ENCODE assay signal across 19 cellular contexts in the genomic region with DNA sequence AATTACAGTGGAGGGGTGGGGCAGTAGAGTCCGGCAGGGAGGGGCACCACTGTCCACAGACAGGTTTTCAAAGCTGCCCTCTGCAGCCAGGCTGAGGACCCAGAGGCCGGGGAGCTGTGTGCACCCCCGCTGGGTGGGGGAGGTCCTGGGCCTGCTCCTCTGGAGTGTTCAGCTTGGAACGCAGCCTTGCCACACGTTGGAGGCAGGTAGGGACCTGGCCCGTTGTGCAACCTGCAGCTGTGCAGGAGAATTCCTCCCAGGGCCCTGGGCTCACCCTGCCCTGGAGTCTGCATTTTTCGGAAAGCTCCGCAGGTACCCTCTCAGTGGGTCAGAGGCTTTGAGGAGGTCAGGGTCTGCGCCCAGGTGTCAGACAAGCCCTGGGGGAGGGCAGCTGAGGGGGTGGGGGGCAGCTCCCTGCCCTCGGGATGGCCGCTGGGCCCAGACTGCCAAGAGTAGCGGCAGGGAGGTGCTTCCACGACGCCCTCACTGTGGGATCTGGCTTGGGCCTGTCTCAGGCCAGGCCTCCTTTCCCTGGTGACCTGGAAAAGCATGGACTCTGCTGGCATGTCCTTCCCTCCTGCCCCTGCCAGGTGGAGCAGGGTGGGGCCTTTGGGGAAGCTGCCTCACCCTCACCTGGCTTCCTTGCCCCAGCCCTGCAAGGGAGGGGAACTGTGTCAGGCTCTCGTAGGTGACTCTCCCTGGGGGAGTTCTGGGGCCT. TPM values are rescaled to one million over a fixed set of nuclear protein-coding genes. Genes with fewer than 3 reads are reported as not detected.
DNase-seq lines count a peak whose midpoint lies in the region; ATAC-seq, FAIRE-seq and TF ChIP-seq lines count a peak whose summit lies in the region.
"Had no signal": no experiment of that assay in that cellular context is flagged by ENCODE, and none has a peak within 500 bp of the region (broad histone marks: within the 10 kb centered on the region; RNA-seq: fewer than 3 reads in every experiment).

No MANE protein-coding gene starts in this region.

- H3K4me3 Mint-ChIP-seq in GM23338 = no peak overlapping the region
- no peak overlapping the region for H3K4me3 Mint-ChIP-seq in CD8-positive, alpha-beta T cell
- H3K4me3 Mint-ChIP-seq: activated naive CD4-positive, alpha-beta T cell treated with anti-CD3 and anti-CD28 coated beads for 36 hours; IgD-negative memory B cell; naive thymus-derived CD8-positive, alpha-beta T cell had no signal

- H3K27me3 ChIP-seq in GM23338 (ENCODE audit: insufficient read depth) = no peaks in the 10 kb centered on the region
- no peaks in the 10 kb centered on the region for H3K27me3 ChIP-seq in body of pancreas
- no peaks in the 10 kb centered on the region for H3K27me3 ChIP-seq in keratinocyte (ENCODE audit: control insufficient read depth, extremely low read depth, insufficient read depth, low read length)
- H3K27me3 ChIP-seq in psoas muscle (ENCODE audit: insufficient read depth in 3 of 3, low read length in 2 of 3) = no peaks in the 10 kb centered on the region
- H3K27me3 ChIP-seq in CD8-positive, alpha-beta T cell (ENCODE audit: insufficient read depth, low read length) = no peaks in the 10 kb centered on the region

- CTCF ChIA-PET in CD8-positive, alpha-beta T cell (lab: Charles Lee) = interaction anchor here (1.2 kb wide), 1 partner anchor 87 kb away, joined by 3 read pairs; no protein-coding TSS in a partner anchor
- CTCF ChIA-PET in HEK293T (lab: Yijun Ruan, JAX) = interaction anchor here (0.6 kb wide), 1 partner anchor 12 kb away, joined by 3 read pairs; no protein-coding TSS in a partner anchor

- H3K79me2 ChIP-seq in GM23338 (replicated peaks; ENCODE audit: insufficient read depth) (peaks cover 65% of the 10 kb centered on the region), keratinocyte (ENCODE audit: control insufficient read depth, insufficient read depth, low read length) (peaks cover 38% of the 10 kb centered on the region)

- H3K9me2 ChIP-seq in GM23338 (ENCODE audit: insufficient read depth) = no peaks in the 10 kb centered on the region

- TF ChIP-seq POLR2A in body of pancreas (IDR thresholded peaks at IDR 0.05) = no peak

- H3K9me1 ChIP-seq in keratinocyte (ENCODE audit: control insufficient read depth, extremely low read depth, insufficient read depth, low read length) = peaks cover 12% of the 10 kb centered on the region

- H3K27me3 Mint-ChIP-seq in GM23338 (ENCODE audit: insufficient read depth, low read depth, poor library complexity) = peaks cover 8% of the 10 kb centered on the region
- no peaks in the 10 kb centered on the region for H3K27me3 Mint-ChIP-seq in CD8-positive, alpha-beta T cell (ENCODE audit: low read depth)
- H3K27me3 Mint-ChIP-seq: IgD-negative memory B cell; naive thymus-derived CD8-positive, alpha-beta T cell had no signal

- H3K4me1 Mint-ChIP-seq in GM23338 = peaks cover 11% of the 10 kb centered on the region
- no peaks in the 10 kb centered on the region for H3K4me1 Mint-ChIP-seq in CD8-positive, alpha-beta T cell (ENCODE audit: low read depth)
- H3K4me1 Mint-ChIP-seq: IgD-negative memory B cell had no signal

- peak; percentile 41 for ATAC-seq in GM23338
- ATAC-seq in body of pancreas = peak; percentile 66
- no peak for ATAC-seq in psoas muscle
- no peak for ATAC-seq in CD8-positive, alpha-beta T cell
- no peak for ATAC-seq in GM18873 (IDR thresholded peaks at IDR 0.05; ENCODE audit: low FRiP score, unreplicated experiment)
- ATAC-seq: naive thymus-derived CD8-positive, alpha-beta T cell had no signal

- no peaks in the 10 kb centered on the region for H3K36me3 Mint-ChIP-seq in GM23338 (ENCODE audit: low read depth)
- H3K36me3 Mint-ChIP-seq in CD8-positive, alpha-beta T cell = no peaks in the 10 kb centered on the region
- H3K36me3 Mint-ChIP-seq: IgD-negative memory B cell; naive thymus-derived CD8-positive, alpha-beta T cell had no signal

- H3K9me3 ChIP-seq in body of pancreas (no peaks in the 10 kb centered on the region), keratinocyte (ENCODE audit: control insufficient read depth, low read depth, low read length) (no peaks in the 10 kb centered on the region), psoas muscle (no peaks in the 10 kb centered on the region)
- H3K9me3 ChIP-seq in CD8-positive, alpha-beta T cell (ENCODE audit: low read length) = no peaks in the 10 kb centered on the region
- H3K9me3 ChIP-seq: left ventricle myocardium inferior had no signal

- H3K9ac ChIP-seq in keratinocyte (ENCODE audit: control insufficient read depth, extremely low read depth, insufficient read depth, low read length) = peak overlapping the region; percentile 68

- peak; percentile 33 for DNase-seq in GM23338 (ENCODE audit: low spot score)
- DNase-seq in body of pancreas = peak; percentile 63 to 83 (median 78)
- DNase-seq in keratinocyte (ENCODE audit: low read depth, low spot score) = no peak
- DNase-seq in psoas muscle = no peak
- DNase-seq in CD8-positive, alpha-beta T cell = no peak
- DNase-seq in HEK293T (ENCODE audit: extremely low spot score) = no peak
- DNase-seq in NCI-H2227 treated with DMSO at 0.1 percent for 48 hours (lab: John Stamatoyannopoulos, UW) = no peak
- DNase-seq: activated CD4-positive, alpha-beta T cell treated with anti-CD3 and anti-CD28 coated beads for 4 hours; activated CD8-positive, alpha-beta memory T cell treated with anti-CD3 and anti-CD28 coated beads, Interleukin-2, amount 50 U/mL, for 48 hours; activated naive CD4-positive, alpha-beta T cell treated with anti-CD3 and anti-CD28 coated beads for 36 hours; dermis blood vessel endothelial cell; left ventricle myocardium inferior; naive thymus-derived CD8-positive, alpha-beta T cell; NCI-H1105; NCI-H345; SIG-M5; stimulated activated naive CD4-positive, alpha-beta T cell treated with Interleukin-2 at 50 U/mL for 16 hours had no signal

- no peaks in the 10 kb centered on the region; the same call in none of the 2 replicates for H4K20me1 ChIP-seq in GM23338 (replicated peaks; ENCODE audit: insufficient read depth)
- peaks cover 15% of the 10 kb centered on the region for H4K20me1 ChIP-seq in keratinocyte (ENCODE audit: control insufficient read depth, extremely low read depth, insufficient read depth, low read length)

- no peak overlapping the region for H2AFZ ChIP-seq in GM23338
- no peak overlapping the region for H2AFZ ChIP-seq in keratinocyte (ENCODE audit: control insufficient read depth, low read length)

- POLR2A ChIA-PET in CD8-positive, alpha-beta T cell (lab: Charles Lee) = interaction anchor here (0.6 kb wide), 1 partner anchor 208 kb away, joined by 4 read pairs; no protein-coding TSS in a partner anchor
- POLR2A ChIA-PET in HEK293T (lab: Yijun Ruan, JAX) = no interaction called here

- dilution Hi-C loops in keratinocyte (cut with MboI; ENCODE audit: extremely low pct_ligation_motif_present, low sequenced_read_pairs) = no loop called here

- peak; percentile 92 for FAIRE-seq in keratinocyte (lab: Jason Lieb, UNC)

- intact Hi-C loops in body of pancreas (cut with DNase I) (no loop called here), psoas muscle (cut with DNase I) (no loop called here)
- intact Hi-C loops in CD8-positive, alpha-beta T cell (cut with DNase I, micrococcal nuclease) = no loop called here

- TF ChIP-seq CTCF in GM23338 (conservative IDR thresholded peaks at IDR 0.05; ENCODE audit: low read depth in 2 of 2) (no peak), body of pancreas (IDR thresholded peaks at IDR 0.05) (no peak), keratinocyte (optimal IDR thresholded peaks at IDR 0.05 in 1 of 3, IDR thresholded peaks at IDR 0.05 in 1 of 3, conservative IDR thresholded peaks at IDR 0.05 in 1 of 3; ENCODE audit: extremely low read depth in 1 of 3, insufficient read depth in 2 of 3, low read length in 3 of 3) (no peak), psoas muscle (IDR thresholded peaks at IDR 0.05) (no peak)
- no peak for TF ChIP-seq CTCF in CD8-positive, alpha-beta T cell (IDR thresholded peaks at IDR 0.05)

- no peaks in the 10 kb centered on the region for H3K4me1 ChIP-seq in GM23338 (ENCODE audit: insufficient read depth)
- H3K4me1 ChIP-seq in body of pancreas = peaks cover 74% of the 10 kb centered on the region
- peaks cover 77% of the 10 kb centered on the region for H3K4me1 ChIP-seq in keratinocyte (ENCODE audit: control insufficient read depth, extremely low read depth, insufficient read depth, low read length)
- peaks cover 100% of the 10 kb centered on the region for H3K4me1 ChIP-seq in psoas muscle
- no peaks in the 10 kb centered on the region for H3K4me1 ChIP-seq in CD8-positive, alpha-beta T cell (ENCODE audit: insufficient read depth, low read length)

- H3K36me3 ChIP-seq in GM23338 (ENCODE audit: insufficient read depth) = no peaks in the 10 kb centered on the region
- no peaks in the 10 kb centered on the region for H3K36me3 ChIP-seq in body of pancreas (replicated peaks in 1 of 2; ENCODE audit: insufficient read depth in 1 of 2, low read depth in 2 of 2)
- no peaks in the 10 kb centered on the region for H3K36me3 ChIP-seq in keratinocyte (ENCODE audit: control insufficient read depth in 2 of 2, extremely low read depth in 1 of 2, insufficient read depth in 2 of 2, low read length in 2 of 2)
- no peaks in the 10 kb centered on the region for H3K36me3 ChIP-seq in psoas muscle (ENCODE audit: insufficient read depth in 1 of 2, low read depth in 1 of 2)
- H3K36me3 ChIP-seq in CD8-positive, alpha-beta T cell (ENCODE audit: insufficient read depth, low read length) = no peaks in the 10 kb centered on the region
- H3K36me3 ChIP-seq: left ventricle myocardium inferior had no signal

- WGBS in body of pancreas, 2 donors = 30 to 33% methylated on average over 1 to 15 of the region's 15 CpGs
- WGBS in psoas muscle, 3 donors = 72 to 81% (median 74%) methylated on average over 11 to 15 of the region's 15 CpGs

- H3K4me3 ChIP-seq in GM23338 (no peak overlapping the region), body of pancreas (no peak overlapping the region), keratinocyte (ENCODE audit: control insufficient read depth in 2 of 3, extremely low read depth in 1 of 3, insufficient read depth in 2 of 3, low read depth in 1 of 3, low read length in 3 of 3) (peak overlapping the region in 1 of 3 experiments; percentile 6), psoas muscle (no peak overlapping the region)
- H3K4me3 ChIP-seq in CD8-positive, alpha-beta T cell (ENCODE audit: low read depth, low read length) = no peak overlapping the region
- H3K4me3 ChIP-seq: left ventricle myocardium inferior had no signal

- H3K27ac ChIP-seq in GM23338 (ENCODE audit: low read depth) = no peak overlapping the region
- H3K27ac ChIP-seq in body of pancreas = peak overlapping the region; percentile 45 to 70 (median 60)
- H3K27ac ChIP-seq in keratinocyte (ENCODE audit: control insufficient read depth, insufficient read depth, low read length) = peak overlapping the region; percentile 72
- H3K27ac ChIP-seq in psoas muscle = peak overlapping the region; percentile 16
- H3K27ac ChIP-seq in CD8-positive, alpha-beta T cell (ENCODE audit: low read depth, low read length) = no peak overlapping the region
- H3K27ac ChIP-seq: left ventricle myocardium inferior had no signal

- H3K4me2 ChIP-seq in GM23338 = no peak overlapping the region
- peak overlapping the region; percentile 61 for H3K4me2 ChIP-seq in keratinocyte (ENCODE audit: control insufficient read depth, extremely low read depth, insufficient read depth, low read depth, low read length)

- H3K9me3 Mint-ChIP-seq in GM23338 = no peaks in the 10 kb centered on the region
- no peaks in the 10 kb centered on the region for H3K9me3 Mint-ChIP-seq in CD8-positive, alpha-beta T cell
- H3K9me3 Mint-ChIP-seq: activated naive CD4-positive, alpha-beta T cell treated with anti-CD3 and anti-CD28 coated beads for 36 hours; IgD-negative memory B cell; naive thymus-derived CD8-positive, alpha-beta T cell had no signal

- H3K27ac Mint-ChIP-seq in GM23338 = no peak overlapping the region
- H3K27ac Mint-ChIP-seq in CD8-positive, alpha-beta T cell = no peak overlapping the region
- H3K27ac Mint-ChIP-seq: activated naive CD4-positive, alpha-beta T cell treated with anti-CD3 and anti-CD28 coated beads for 36 hours; IgD-negative memory B cell; naive thymus-derived CD8-positive, alpha-beta T cell had no signal

- H3F3A ChIP-seq in GM23338 (replicated peaks; ENCODE audit: low read depth) = no peaks in the 10 kb centered on the region

RNA-seq across cellular contexts. Expression of a gene that starts 29.5 kb away (rescaled TPM):
- total RNA-seq in GM23338 (2014; rRNA removed; shearing (Covaris generic)) = 14.9 and 17.9 TPM in 2 replicates
- 4.8 and 4.9 TPM in 2 replicates for polyA plus RNA-seq in GM23338 (2016; fragmentation: Nextera tagmentation; extraction: Ambion mirVana)
- total RNA-seq in body of pancreas = 10 to 100 TPM; 31.4 to 41.9 TPM
- 9.7 to 17.2 TPM (median 16.7 TPM) in 3 replicates for polyA plus RNA-seq in keratinocyte
- polyA plus RNA-seq in keratinocyte (2011; ENCODE audit: low read depth) = 15.9 TPM
- polyA plus RNA-seq in keratinocyte (2011; cell fraction: cytosol; rRNA removed) = 10.5 and 21.8 TPM in 2 replicates
- polyA plus RNA-seq in keratinocyte (2011; cell fraction: nucleus; rRNA removed) = 19.4 and 29.5 TPM in 2 replicates
- 30.5 and 34.7 TPM in 2 replicates for polyA plus RNA-seq in keratinocyte (2012; ENCODE audit: low replicate concordance)
- 19.2 to 55.3 TPM (median 30.6 TPM) in 3 replicates for polyA minus RNA-seq in keratinocyte
- polyA minus RNA-seq in keratinocyte (2011; cell fraction: cytosol; rRNA and poly(A)+ RNA removed) = 50.6 TPM
- 26.7 and 27.5 TPM in 2 replicates for polyA minus RNA-seq in keratinocyte (2011; cell fraction: nucleus; rRNA and poly(A)+ RNA removed)
- total RNA-seq in psoas muscle = 100 to 1,000 TPM in 3 of 4 donors, 10 to 100 TPM in 1; 84.3 to 192 (median 147) TPM
- polyA plus RNA-seq in psoas muscle = 100 to 1,000 TPM in 1 of 3 donors, 10 to 100 TPM in 2; 37.7 to 156 (median 76.4) TPM
- total RNA-seq in CD8-positive, alpha-beta T cell = 10 to 100 TPM; 11.6 to 13.7 TPM

Comparison
In these comparisons a context has a peak if more than half of its experiments do, and no peak if none do; other contexts are left out.
1. ATAC-seq: peak in GM23338 (single experiment) and body of pancreas (single experiment); none in psoas muscle (0 of 4), CD8-positive, alpha-beta T cell (single experiment) and GM18873 (single experiment).
2. DNase-seq: peak in GM23338 (single experiment) and body of pancreas (4 of 4); none in keratinocyte (single experiment), psoas muscle (0 of 2), CD8-positive, alpha-beta T cell (0 of 7), HEK293T (single experiment) and NCI-H2227 treated with DMSO at 0.1 percent for 48 hours (single experiment).
3. H3K27ac ChIP-seq: peak in body of pancreas (4 of 4), keratinocyte (single experiment) and psoas muscle (single experiment); none in GM23338 (single experiment) and CD8-positive, alpha-beta T cell (single experiment).